In genomic region chr17:18157354-18157985, GRCh38 we compare ENCODE assay signal across 8 cellular contexts. TPM values are rescaled to one million over a fixed set of nuclear protein-coding genes. Genes with fewer than 3 reads are reported as not detected.
DNase-seq lines count a peak whose midpoint lies in the region; ATAC-seq and TF ChIP-seq lines count a peak whose summit lies in the region.

No MANE protein-coding gene starts in this region.

- no peaks in the 10 kb centered on the region for H3F3A ChIP-seq in SU-DHL-6 (ENCODE audit: insufficient read depth)

- intact Hi-C loops in transverse colon (cut with DNase I; ENCODE audit: low total_unique reads): no loop called here
- intact Hi-C loops in left colon (cut with DNase I, micrococcal nuclease): no loop called here

- WGBS in transverse colon (ENCODE audit: low coverage in 1 of 2), 2 donors: 61 to 80% methylated on average over 1 to 11 of the region's 22 CpGs

- TF ChIP-seq EP300 in transverse colon (IDR thresholded peaks at IDR 0.05; ENCODE audit: low read depth): no peak

- no peak overlapping the region for H3K4me3 ChIP-seq in SU-DHL-6 (ENCODE audit: insufficient read depth, low read length, poor library complexity, severe bottlenecking)
- no peak overlapping the region for H3K4me3 ChIP-seq in transverse colon

- H3K9ac ChIP-seq in SU-DHL-6 (ENCODE audit: low read length): no peak overlapping the region

- H3K9me3 Mint-ChIP-seq in activated T-cell treated with anti-CD3 and anti-CD28 coated beads, Interleukin-2, amount 50 U/mL, for 72 hours: no peaks in the 10 kb centered on the region
- no peaks in the 10 kb centered on the region for H3K9me3 Mint-ChIP-seq in immature natural killer cell

- no peak for ATAC-seq in activated T-cell treated with anti-CD3 and anti-CD28 coated beads, Interleukin-2, amount 50 U/mL, for 72 hours (replicated peaks in 1 of 2)
- no peak for ATAC-seq in left colon
- no peak for ATAC-seq in HG02852 (IDR thresholded peaks at IDR 0.05; ENCODE audit: unreplicated experiment)

- H3K4me1 Mint-ChIP-seq in activated T-cell treated with anti-CD3 and anti-CD28 coated beads, Interleukin-2, amount 50 U/mL, for 72 hours (ENCODE audit: low read depth): peaks cover 11% of the 10 kb centered on the region
- H3K4me1 Mint-ChIP-seq in immature natural killer cell: peaks cover 18 to 22% of the 10 kb centered on the region in 2 donors

- no peaks in the 10 kb centered on the region for H3K27me3 ChIP-seq in SU-DHL-6 (ENCODE audit: low read length)
- H3K27me3 ChIP-seq in transverse colon: no peaks in the 10 kb centered on the region

- H3K36me3 Mint-ChIP-seq in activated T-cell treated with anti-CD3 and anti-CD28 coated beads, Interleukin-2, amount 50 U/mL, for 72 hours (ENCODE audit: insufficient read depth in 2 of 2): no peaks in the 10 kb centered on the region
- no peaks in the 10 kb centered on the region for H3K36me3 Mint-ChIP-seq in immature natural killer cell

- no peaks in the 10 kb centered on the region for H3K9me2 ChIP-seq in SU-DHL-6 (replicated peaks; ENCODE audit: insufficient read depth, low read length)

- no peak overlapping the region for H2AFZ ChIP-seq in SU-DHL-6 (ENCODE audit: low read depth, low read length, severe bottlenecking)

- no peak for TF ChIP-seq CTCF in SU-DHL-6 (IDR thresholded peaks at IDR 0.05; ENCODE audit: insufficient read depth, low read length, poor library complexity, severe bottlenecking)
- no peak for TF ChIP-seq CTCF in transverse colon (IDR thresholded peaks at IDR 0.05)

- TF ChIP-seq POLR2A in transverse colon (IDR thresholded peaks at IDR 0.05): no peak

- H3K4me3 Mint-ChIP-seq in activated T-cell treated with anti-CD3 and anti-CD28 coated beads, Interleukin-2, amount 50 U/mL, for 72 hours: peak overlapping the region; percentile 77 to 89
- peak overlapping the region; percentile 86 to 90 (median 88) for H3K4me3 Mint-ChIP-seq in immature natural killer cell

- no peak for DNase-seq in activated T-cell treated with anti-CD3 and anti-CD28 coated beads, Interleukin-2, amount 50 U/mL, for 72 hours
- DNase-seq in activated T-cell treated with anti-CD3 and anti-CD28 coated beads, Interleukin-2, amount 50 U/mL, for 1 hour: no peak
- DNase-seq in immature natural killer cell (no peak), transverse colon (no peak), left colon (no peak), GM03348 (ENCODE audit: low spot score) (no peak)

- no peaks in the 10 kb centered on the region for H3K36me3 ChIP-seq in SU-DHL-6 (ENCODE audit: low read length)
- H3K36me3 ChIP-seq in transverse colon: no peaks in the 10 kb centered on the region

- H3K79me2 ChIP-seq in SU-DHL-6 (ENCODE audit: insufficient read depth, low read length): no peaks in the 10 kb centered on the region

- in situ Hi-C loops in transverse colon (cut with MboI; ENCODE audit: low pct_ligation_motif_present in 1 of 4, low pct_unique_long_range_greater_than_20kb in 1 of 4, low sequenced_read_pairs in 3 of 4): no loop called here

- H4K20me1 ChIP-seq in SU-DHL-6 (ENCODE audit: low read depth, low read length): no peaks in the 10 kb centered on the region

- H3K4me2 ChIP-seq in SU-DHL-6 (ENCODE audit: low read depth, low read length, poor library complexity, severe bottlenecking): peak overlapping the region; percentile 60

- H3K27ac ChIP-seq in SU-DHL-6 (ENCODE audit: low read depth, low read length): no peak overlapping the region
- H3K27ac ChIP-seq in transverse colon: peak overlapping the region in 3 of 4 donors; percentile 26 to 66 (median 61)

- H3K9me3 ChIP-seq in SU-DHL-6 (ENCODE audit: insufficient read depth, low read length) (no peaks in the 10 kb centered on the region), transverse colon (no peaks in the 10 kb centered on the region)

- H3K4me1 ChIP-seq in transverse colon: peaks cover 9 to 15% (median 10%) of the 10 kb centered on the region in 4 donors

- H3K27me3 Mint-ChIP-seq in activated T-cell treated with anti-CD3 and anti-CD28 coated beads, Interleukin-2, amount 50 U/mL, for 72 hours (ENCODE audit: low read depth): no peaks in the 10 kb centered on the region
- peaks cover 0 to 2% (median 2%) of the 10 kb centered on the region in 3 donors for H3K27me3 Mint-ChIP-seq in immature natural killer cell (ENCODE audit: low read depth in 3 of 3)

- H3K27ac Mint-ChIP-seq in activated T-cell treated with anti-CD3 and anti-CD28 coated beads, Interleukin-2, amount 50 U/mL, for 72 hours: no peak overlapping the region
- peak overlapping the region in 5 of 6 donors; percentile 67 to 95 (median 86) for H3K27ac Mint-ChIP-seq in immature natural killer cell

RNA-seq across cellular contexts. Expression of gene ALKBH5, which starts 26.2 kb away (rescaled TPM):
- 100 to 1,000 TPM; 125 to 133 TPM for total RNA-seq in activated T-cell treated with anti-CD3 and anti-CD28 coated beads, Interleukin-2, amount 50 U/mL, for 72 hours
- polyA plus RNA-seq in immature natural killer cell: 100 to 1,000 TPM in 2 of 3 donors, 10 to 100 TPM in 1; 86.4 to 130 (median 102) TPM
- total RNA-seq in transverse colon (100 to 1,000 TPM in 2 of 4 donors, 10 to 100 TPM in 2; 69.2 to 109 (median 88.4) TPM), left colon (10 to 100 TPM; 83.7 to 89.8 TPM)

RNA-seq across cellular contexts. Expression of gene MYO15A, which starts 48.9 kb away (rescaled TPM):
- 1 to 10 TPM; 2.7 to 3.2 TPM for total RNA-seq in activated T-cell treated with anti-CD3 and anti-CD28 coated beads, Interleukin-2, amount 50 U/mL, for 72 hours
- polyA plus RNA-seq in immature natural killer cell: under 1 TPM in 2 of 3 donors, not detected in 1; 0.13 to 0.29 TPM
- total RNA-seq in transverse colon: 1 to 10 TPM; 1.1 to 4.2 (median 1.2) TPM
- total RNA-seq in left colon: 1 to 10 TPM in 1 of 2 donors, under 1 TPM in 1; 0.75 to 2.4 TPM
